34 cellular contexts compared by ENCODE assay signal in the genomic region with DNA sequence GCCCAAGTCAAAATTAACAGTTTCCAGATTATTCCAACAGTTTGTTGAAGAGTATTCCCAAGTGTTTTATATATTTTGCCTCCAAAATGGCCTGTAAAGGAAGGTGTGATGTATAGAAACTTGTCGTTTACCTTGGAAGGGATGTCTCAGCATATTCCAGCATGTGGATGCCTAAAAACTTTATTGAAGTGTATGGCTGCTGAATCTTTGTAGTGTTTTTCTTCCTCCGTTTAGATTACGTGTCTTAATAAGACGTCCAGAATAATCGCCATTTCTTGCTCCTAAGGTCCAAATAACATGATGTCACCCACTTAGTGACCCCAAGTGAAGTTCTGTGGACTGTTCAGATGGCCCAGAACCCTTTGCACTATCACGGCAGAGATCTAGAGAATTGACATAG.
"Had no signal": no experiment of that assay in that cellular context is flagged by ENCODE, and none has a peak within 500 bp of the region (broad histone marks: within the 10 kb centered on the region; RNA-seq: fewer than 3 reads in every experiment).

No MANE protein-coding gene starts in this region.

- H3K27me3 ChIP-seq: MG63 had no signal

- H3K9me3 ChIP-seq: MG63 had no signal

- H3K36me3 ChIP-seq: MG63 had no signal

- DNase-seq: Karpas-422, Kasumi-1, MG63, MM.1S, MV-4-11, NCI-H1048, NCI-H1092, NCI-H1092 treated with DMSO at 0.1 percent for 48 hours, NCI-H1105, NCI-H1105 treated with DMSO at 0.1 percent for 48 hours, NCI-H1417, NCI-H1417 treated with DMSO at 0.1 percent for 48 hours, NCI-H1436, NCI-H1436 treated with DMSO at 0.1 percent for 48 hours, NCI-H146, NCI-H1694, NCI-H1694 treated with DMSO at 0.1 percent for 48 hours, NCI-H187, NCI-H187 treated with DMSO at 0.1 percent for 48 hours, NCI-H1930, NCI-H2029, NCI-H2029 treated with DMSO at 0.1 percent for 48 hours, NCI-H2081, NCI-H2081 treated with DMSO at 0.1 percent for 48 hours, NCI-H2107, NCI-H2171, NCI-H2171 treated with DMSO at 0.1 percent for 48 hours, NCI-H2227 treated with DMSO at 0.1 percent for 48 hours, NCI-H226, NCI-H345, NCI-H446, NCI-H446 treated with DMSO at 0.1 percent for 48 hours, NCI-H510A, NCI-H510A treated with DMSO at 0.1 percent for 48 hours had no signal

- H3K4me3 ChIP-seq: MG63 had no signal
